9 cellular contexts compared by ENCODE assay signal in genomic region chr5:175689147-175689991, GRCh38. TPM values are rescaled to one million over a fixed set of nuclear protein-coding genes. Genes with fewer than 3 reads are reported as not detected.
DNase-seq lines count a peak whose midpoint lies in the region; ATAC-seq lines count a peak whose summit lies in the region.
"Had no signal": no experiment of that assay in that cellular context is flagged by ENCODE, and none has a peak within 500 bp of the region (broad histone marks: within the 10 kb centered on the region; RNA-seq: fewer than 3 reads in every experiment).

No MANE protein-coding gene starts in this region.

- DNase-seq in T-helper 1 cell (no peak), left ventricle myocardium superior (no peak), stromal cell of bone marrow (ENCODE audit: low read depth) (peak; percentile 56), NCI-H1048 (lab: John Stamatoyannopoulos, UW) (no peak)
- DNase-seq in activated naive CD8-positive, alpha-beta T cell treated with anti-CD3 and anti-CD28 coated beads for 36 hours, result no peak
- no peak for DNase-seq in activated CD8-positive, alpha-beta memory T cell treated with anti-CD3 and anti-CD28 coated beads, Interleukin-2, amount 50 U/mL, for 48 hours
- DNase-seq: central memory CD4-positive, alpha-beta T cell had no signal

- H3K36me3 Mint-ChIP-seq in T-helper 1 cell treated with Interleukin-12 subunit alpha and Interleukin-12 subunit beta and Interleukin-4 antibody, amounts not matched to agents 30 μg/mL and 1 μg/mL, for 36 hours (ENCODE audit: low read depth), result peaks cover 36% of the 10 kb centered on the region
- H3K36me3 Mint-ChIP-seq in activated naive CD8-positive, alpha-beta T cell treated with anti-CD3 and anti-CD28 coated beads for 36 hours, result peaks cover 32% of the 10 kb centered on the region

- no peaks in the 10 kb centered on the region for H3K9me3 Mint-ChIP-seq in T-helper 1 cell treated with Interleukin-12 subunit alpha and Interleukin-12 subunit beta and Interleukin-4 antibody, amounts not matched to agents 30 μg/mL and 1 μg/mL, for 36 hours
- H3K9me3 Mint-ChIP-seq in activated naive CD8-positive, alpha-beta T cell treated with anti-CD3 and anti-CD28 coated beads for 36 hours, result no peaks in the 10 kb centered on the region

- H3K4me3 Mint-ChIP-seq in T-helper 1 cell treated with Interleukin-12 subunit alpha and Interleukin-12 subunit beta and Interleukin-4 antibody, amounts not matched to agents 30 μg/mL and 1 μg/mL, for 36 hours, result no peak overlapping the region
- no peak overlapping the region for H3K4me3 Mint-ChIP-seq in activated naive CD8-positive, alpha-beta T cell treated with anti-CD3 and anti-CD28 coated beads for 36 hours

- intact Hi-C loops in left ventricle myocardium superior (cut with micrococcal nuclease), result no loop called here

- H3K27me3 Mint-ChIP-seq in T-helper 1 cell treated with Interleukin-12 subunit alpha and Interleukin-12 subunit beta and Interleukin-4 antibody, amounts not matched to agents 30 μg/mL and 1 μg/mL, for 36 hours (ENCODE audit: low read depth), result no peaks in the 10 kb centered on the region
- no peaks in the 10 kb centered on the region for H3K27me3 Mint-ChIP-seq in activated naive CD8-positive, alpha-beta T cell treated with anti-CD3 and anti-CD28 coated beads for 36 hours

- peak overlapping the region; percentile 74 for H3K27ac Mint-ChIP-seq in T-helper 1 cell treated with Interleukin-12 subunit alpha and Interleukin-12 subunit beta and Interleukin-4 antibody, amounts not matched to agents 30 μg/mL and 1 μg/mL, for 36 hours
- peak overlapping the region; percentile 31 for H3K27ac Mint-ChIP-seq in activated naive CD8-positive, alpha-beta T cell treated with anti-CD3 and anti-CD28 coated beads for 36 hours

- ATAC-seq in left ventricle myocardium superior, result peak; percentile 7
- ATAC-seq in HG03108 (IDR thresholded peaks at IDR 0.05; ENCODE audit: unreplicated experiment), result no peak

- H3K4me1 Mint-ChIP-seq in T-helper 1 cell treated with Interleukin-12 subunit alpha and Interleukin-12 subunit beta and Interleukin-4 antibody, amounts not matched to agents 30 μg/mL and 1 μg/mL, for 36 hours (ENCODE audit: low read depth), result peaks cover 35% of the 10 kb centered on the region
- H3K4me1 Mint-ChIP-seq in activated naive CD8-positive, alpha-beta T cell treated with anti-CD3 and anti-CD28 coated beads for 36 hours, result peaks cover 40% of the 10 kb centered on the region

RNA-seq across cellular contexts. Expression of gene HRH2, which starts 31.5 kb away (rescaled TPM):
- total RNA-seq in activated naive CD8-positive, alpha-beta T cell treated with anti-CD3 and anti-CD28 coated beads for 36 hours, result 10 to 100 TPM; 40.2 to 41.2 TPM
- total RNA-seq in left ventricle myocardium superior, result 58.0 TPM
